13 cellular contexts compared by ENCODE assay signal in the genomic region with DNA sequence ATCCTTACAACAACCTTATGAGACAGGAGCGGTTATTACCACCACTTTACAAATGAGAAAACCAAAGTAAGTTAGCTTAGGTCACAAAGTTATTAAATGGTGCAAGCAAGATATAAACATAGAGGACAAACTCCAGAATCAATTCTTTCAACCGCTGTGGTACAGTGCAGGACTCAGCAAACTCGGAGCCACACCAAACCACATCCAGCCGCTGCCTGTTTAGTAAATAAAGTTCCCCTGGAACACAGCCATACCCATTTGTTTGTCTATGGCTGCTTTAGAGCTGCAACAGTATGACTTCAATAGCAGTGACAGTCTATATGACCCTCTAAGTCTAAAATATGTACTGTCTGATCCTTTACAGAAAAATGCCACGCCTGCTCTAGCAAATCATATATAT.
"Had no signal": no experiment of that assay in that cellular context is flagged by ENCODE, and none has a peak within 500 bp of the region (broad histone marks: within the 10 kb centered on the region; RNA-seq: fewer than 3 reads in every experiment).

No MANE protein-coding gene starts in this region.

- H3K27ac ChIP-seq: brain microvascular endothelial cell, tibial artery had no signal

- H3K4me1 ChIP-seq: tibial artery had no signal

- H3K36me3 ChIP-seq: brain microvascular endothelial cell, tibial artery had no signal

- DNase-seq: activated CD4-positive, alpha-beta T cell treated with anti-CD3 and anti-CD28 coated beads, Interleukin-2, amount 50 U/mL, for 48 hours; activated CD4-positive, CD25-positive, alpha-beta regulatory T cell treated with anti-CD3 and anti-CD28 coated beads, Interleukin-2, amount 50 U/mL, for 72 hours; activated effector memory CD4-positive, alpha-beta T cell treated with anti-CD3 and anti-CD28 coated beads, Interleukin-2, amount 50 U/mL, for 16 hours; activated T-cell treated with anti-CD3 and anti-CD28 coated beads, Interleukin-2, amount 50 U/mL, for 4 hours; amygdala; brain microvascular endothelial cell; dermis blood vessel endothelial cell; immature natural killer cell; left cardiac atrium; nucleus accumbens; right cardiac atrium; T-helper 9 cell; tibial artery had no signal

- H3K9me3 ChIP-seq: tibial artery had no signal

- H3K4me3 ChIP-seq: tibial artery had no signal

- H3K27me3 ChIP-seq: brain microvascular endothelial cell, tibial artery had no signal
